Comparison of ENCODE assay signal across 9 cellular contexts in genomic region chr4:40672528-40673522, GRCh38. TPM values are rescaled to one million over a fixed set of nuclear protein-coding genes. Genes with fewer than 3 reads are reported as not detected.
DNase-seq lines count a peak whose midpoint lies in the region; ATAC-seq lines count a peak whose summit lies in the region.
"Had no signal": no experiment of that assay in that cellular context is flagged by ENCODE, and none has a peak within 500 bp of the region (broad histone marks: within the 10 kb centered on the region; RNA-seq: fewer than 3 reads in every experiment).

No MANE protein-coding gene starts in this region.

- no peaks in the 10 kb centered on the region for H3K36me3 ChIP-seq in CD8-positive, alpha-beta memory T cell (ENCODE audit: insufficient read depth, low read length)

- peak in 3 of 5 donors; percentile 6 to 53 (median 51) for DNase-seq in CD8-positive, alpha-beta memory T cell
- peak; percentile 93 for DNase-seq in RPMI7951 (ENCODE audit: low read depth)
- DNase-seq in astrocyte of the hippocampus (ENCODE audit: low read depth, low spot score), result peak; percentile 97
- peak; percentile 99 for DNase-seq in kidney tubule cell (ENCODE audit: low spot score)
- DNase-seq in stimulated activated naive CD4-positive, alpha-beta T cell treated with Interleukin-2 at 50 U/mL for 16 hours (lab: John Stamatoyannopoulos, UW), result peak; percentile 61
- no peak for DNase-seq in NCI-H1048 (lab: John Stamatoyannopoulos, UW)
- DNase-seq: activated B cell treated with CpG ODN at 0.5 μM for 24 hours had no signal

- POLR2A ChIA-PET in CD8-positive, alpha-beta memory T cell (lab: Charles Lee), result no interaction called here

- no peak overlapping the region for H3K4me3 ChIP-seq in CD8-positive, alpha-beta memory T cell (ENCODE audit: low read length)

- no peaks in the 10 kb centered on the region for H3K27me3 ChIP-seq in CD8-positive, alpha-beta memory T cell (ENCODE audit: insufficient read depth, low read length, poor library complexity, severe bottlenecking)

- no peaks in the 10 kb centered on the region for H3K9me3 ChIP-seq in CD8-positive, alpha-beta memory T cell (ENCODE audit: low read length)

- peak overlapping the region; percentile 19 to 94 (median 84) for H3K27ac Mint-ChIP-seq in CD8-positive, alpha-beta memory T cell
- H3K27ac Mint-ChIP-seq: activated B cell treated with CpG ODN at 0.5 μM for 24 hours had no signal

- H3K9me3 Mint-ChIP-seq in CD8-positive, alpha-beta memory T cell, result no peaks in the 10 kb centered on the region
- H3K9me3 Mint-ChIP-seq: activated B cell treated with CpG ODN at 0.5 μM for 24 hours had no signal

- H3K27me3 Mint-ChIP-seq in CD8-positive, alpha-beta memory T cell, result no peaks in the 10 kb centered on the region

- no peak overlapping the region for H3K27ac ChIP-seq in CD8-positive, alpha-beta memory T cell (ENCODE audit: low read depth, low read length)

- no peaks in the 10 kb centered on the region for H3K36me3 Mint-ChIP-seq in CD8-positive, alpha-beta memory T cell

- ATAC-seq in GM19324 (IDR thresholded peaks at IDR 0.05; ENCODE audit: low FRiP score, unreplicated experiment), result peak; percentile 39
- peak; percentile 74 for ATAC-seq in HG03196 (IDR thresholded peaks at IDR 0.05; ENCODE audit: unreplicated experiment)

- peaks cover 16% of the 10 kb centered on the region for H3K4me1 ChIP-seq in CD8-positive, alpha-beta memory T cell (ENCODE audit: insufficient read depth, low read length)

- peak overlapping the region in 5 of 7 donors; percentile 7 to 57 (median 52) for H3K4me3 Mint-ChIP-seq in CD8-positive, alpha-beta memory T cell
- H3K4me3 Mint-ChIP-seq: activated B cell treated with CpG ODN at 0.5 μM for 24 hours had no signal

- peaks cover 14 to 26% (median 23%) of the 10 kb centered on the region in 3 donors for H3K4me1 Mint-ChIP-seq in CD8-positive, alpha-beta memory T cell
- H3K4me1 Mint-ChIP-seq: activated B cell treated with CpG ODN at 0.5 μM for 24 hours had no signal

- CTCF ChIA-PET in CD8-positive, alpha-beta memory T cell (lab: Charles Lee), result no interaction called here

RNA-seq across cellular contexts. Expression of gene RBM47, which starts 43.2 kb away (rescaled TPM):
- total RNA-seq in CD8-positive, alpha-beta memory T cell, result 1 to 10 TPM; 1.1 to 1.4 TPM
- not detected for polyA plus RNA-seq in CD8-positive, alpha-beta memory T cell
- total RNA-seq in RPMI7951 (2014; rRNA removed; shearing (Covaris generic)), result 7.0 and 8.5 TPM in 2 replicates
